Comparison of ENCODE assay signal across 8 cellular contexts in genomic region chr11:61567286-61568061, GRCh38. TPM values are rescaled to one million over a fixed set of nuclear protein-coding genes. Genes with fewer than 3 reads are reported as not detected.
DNase-seq lines count a peak whose midpoint lies in the region; ATAC-seq and TF ChIP-seq lines count a peak whose summit lies in the region.

No MANE protein-coding gene starts in this region.

- peak overlapping the region; percentile 11 for H3K4me2 ChIP-seq in fibroblast of lung (ENCODE audit: extremely low read depth, insufficient read depth, low read length)

- no peaks in the 10 kb centered on the region for H3K9me3 ChIP-seq in fibroblast of lung (ENCODE audit: control insufficient read depth, insufficient read depth, low read depth, low read length)

- H3K4me3 ChIP-seq in fibroblast of lung (replicated peaks in 1 of 4; ENCODE audit: control extremely low read depth in 1 of 4, insufficient read depth in 1 of 4, low read depth in 3 of 4, low read length in 4 of 4) = peak overlapping the region in 1 of 4 experiments; percentile 21

- H3K27me3 ChIP-seq in fibroblast of lung (ENCODE audit: control insufficient read depth, insufficient read depth, low read length) = peaks cover 9% of the 10 kb centered on the region

- no peak overlapping the region for H3K27ac ChIP-seq in fibroblast of lung (ENCODE audit: insufficient read depth, low read length)

- no peaks in the 10 kb centered on the region for H3K4me1 ChIP-seq in fibroblast of lung (ENCODE audit: control insufficient read depth, extremely low read depth, insufficient read depth, low read length)

- ATAC-seq in natural killer cell (peak; percentile 80 to 98 (median 92)), HG02884 (IDR thresholded peaks at IDR 0.05; ENCODE audit: unreplicated experiment) (no peak), HG03442 (IDR thresholded peaks at IDR 0.05; ENCODE audit: unreplicated experiment) (no peak)

- DNase-seq in GM19238 (ENCODE audit: insufficient read length, low spot score) (peak; percentile 68), OCI-M1 (lab: John Stamatoyannopoulos, UW) (peak; percentile 89), fibroblast of lung (ENCODE audit: low read depth in 2 of 2) (peak; percentile 71 to 89), natural killer cell (peak; percentile 66)
- DNase-seq in activated T-cell treated with anti-CD3 and anti-CD28 coated beads, Interleukin-2, amount 50 U/mL, for 1 hour = peak; percentile 73
- peak; percentile 18 to 77 (median 70) for DNase-seq in stimulated activated naive CD4-positive, alpha-beta T cell (lab: John Stamatoyannopoulos, UW)

- TF ChIP-seq CTCF in fibroblast of lung (conservative IDR thresholded peaks at IDR 0.05 in 1 of 2, IDR thresholded peaks at IDR 0.05 in 1 of 2; ENCODE audit: low read depth in 1 of 2, low read length in 2 of 2) (peak; percentile 48 to 55), natural killer cell (IDR thresholded peaks at IDR 0.05) (no peak)

- H3K9me3 Mint-ChIP-seq in natural killer cell = no peaks in the 10 kb centered on the region

- no peak overlapping the region for H3K4me3 Mint-ChIP-seq in natural killer cell

- intact Hi-C loops in natural killer cell (cut with micrococcal nuclease) = no loop called here

- no peaks in the 10 kb centered on the region for H3K36me3 Mint-ChIP-seq in natural killer cell

- H3K27ac Mint-ChIP-seq in natural killer cell = no peak overlapping the region

- peaks cover 22 to 38% of the 10 kb centered on the region in 2 donors for H3K27me3 Mint-ChIP-seq in natural killer cell (ENCODE audit: low read depth in 2 of 2)

- H3K79me2 ChIP-seq in fibroblast of lung (ENCODE audit: control insufficient read depth, insufficient read depth, low read length) = no peaks in the 10 kb centered on the region

- H4K20me1 ChIP-seq in fibroblast of lung (ENCODE audit: control insufficient read depth, extremely low read depth, insufficient read depth, low read length) = no peaks in the 10 kb centered on the region

- no peak overlapping the region for H3K9ac ChIP-seq in fibroblast of lung (ENCODE audit: insufficient read depth, low read length)

- peaks cover 0 to 5% of the 10 kb centered on the region in 2 donors for H3K4me1 Mint-ChIP-seq in natural killer cell

- H2AFZ ChIP-seq in fibroblast of lung (ENCODE audit: low read length) = no peak overlapping the region

- H3K36me3 ChIP-seq in fibroblast of lung (ENCODE audit: control insufficient read depth, insufficient read depth, low read length) = no peaks in the 10 kb centered on the region

RNA-seq across cellular contexts. Expression of gene SYT7, which starts 13.4 kb away (rescaled TPM):
- 9.2 and 25.9 TPM in 2 replicates for total RNA-seq in fibroblast of lung
- 2.5 and 7.1 TPM in 2 replicates for polyA plus RNA-seq in fibroblast of lung
- 3.5 and 8.8 TPM in 2 replicates for polyA plus RNA-seq in fibroblast of lung (2012)
- polyA minus RNA-seq in fibroblast of lung (ENCODE audit: low replicate concordance) = 6.0 and 22.8 TPM in 2 replicates
- under 1 TPM in 1 of 3 donors, not detected in 2; 0.07 TPM for total RNA-seq in natural killer cell

RNA-seq across cellular contexts. Expression of gene LRRC10B, which starts 58.9 kb away (rescaled TPM):
- under 0.01 and 0.17 TPM in 2 replicates for total RNA-seq in fibroblast of lung
- polyA plus RNA-seq in fibroblast of lung = 0.02 TPM in 1 of 2 replicates, not detected in the other
- not detected in 2 replicates for polyA plus RNA-seq in fibroblast of lung (2012)
- polyA minus RNA-seq in fibroblast of lung (ENCODE audit: low replicate concordance) = not detected in 2 replicates
- total RNA-seq in natural killer cell = not detected

Comparison
In these comparisons a context has a peak if more than half of its experiments do, and no peak if none do; other contexts are left out.
1. ATAC-seq: peak in natural killer cell (3 of 3); none in HG02884 (single experiment) and HG03442 (single experiment).
2. Peak in every context shown above with its lines, with median percentiles within 50 percentile points of each other: DNase-seq.